8 cellular contexts compared by ENCODE assay signal in genomic region chr22:45240810-45241631, GRCh38. TPM values are rescaled to one million over a fixed set of nuclear protein-coding genes. Genes with fewer than 3 reads are reported as not detected.
DNase-seq lines count a peak whose midpoint lies in the region; ATAC-seq and TF ChIP-seq lines count a peak whose summit lies in the region.

KIAA0930 (minus strand) TSS chr22:45240894; CDS start chr22:45240703, 191 bp downstream.

- POLR2A ChIA-PET in PC-3 (lab: Charles Lee; ENCODE audit: unreplicated experiment): no interaction called here

- ATAC-seq in HG02981 (IDR thresholded peaks at IDR 0.05; ENCODE audit: unreplicated experiment) (peak; percentile 47), PC-3 (peak; percentile 55), HG02840 (IDR thresholded peaks at IDR 0.05; ENCODE audit: low FRiP score, unreplicated experiment) (no peak)
- peak; percentile 70 to 72 for ATAC-seq in activated T-cell treated with anti-CD3 and anti-CD28 coated beads, Interleukin-2, amount 50 U/mL, for 4 hours

- H3K36me3 ChIP-seq in DOHH2 (ENCODE audit: control insufficient read depth, low read length): peaks cover 23% of the 10 kb centered on the region
- no peaks in the 10 kb centered on the region for H3K36me3 ChIP-seq in PC-3 (ENCODE audit: low read depth, low read length)
- H3K36me3 ChIP-seq in esophagus (ENCODE audit: control insufficient read depth in 2 of 2, insufficient read depth in 2 of 2, low read length in 1 of 2): peaks cover 0 to 5% of the 10 kb centered on the region in 2 donors
- H3K36me3 ChIP-seq in mucosa of stomach (ENCODE audit: control insufficient read depth, insufficient read depth, low read length): no peaks in the 10 kb centered on the region

- no peak for TF ChIP-seq CTCF in DOHH2 (IDR thresholded peaks at IDR 0.05; ENCODE audit: low read depth, low read length, poor library complexity, severe bottlenecking)
- no peak for TF ChIP-seq CTCF in PC-3 (conservative IDR thresholded peaks at IDR 0.05; ENCODE audit: low read depth, low read length)

- H3K4me1 Mint-ChIP-seq in activated T-cell treated with anti-CD3 and anti-CD28 coated beads, Interleukin-2, amount 50 U/mL, for 4 hours (ENCODE audit: low read depth): peaks cover 42% of the 10 kb centered on the region

- peak; percentile 44 for DNase-seq in PC-3
- peak; percentile 73 for DNase-seq in activated T-cell treated with anti-CD3 and anti-CD28 coated beads, Interleukin-2, amount 50 U/mL, for 4 hours
- DNase-seq in stimulated activated CD8-positive, alpha-beta memory T cell treated with anti-CD3 and anti-CD28 coated beads, Interleukin-4, amount 100 ng/mL, for 4 hours (ENCODE audit: low read depth in 2 of 2, low spot score in 1 of 2): peak; percentile 59 to 74

- H3K9me2 ChIP-seq in DOHH2 (replicated peaks; ENCODE audit: control insufficient read depth, low read length): no peaks in the 10 kb centered on the region
- H3K9me2 ChIP-seq in PC-3 (replicated peaks; ENCODE audit: low read length): no peaks in the 10 kb centered on the region

- H3F3A ChIP-seq in DOHH2 (ENCODE audit: control insufficient read depth, insufficient read depth): peaks cover 7% of the 10 kb centered on the region; the same call in 1 of the 2 replicates
- H3F3A ChIP-seq in PC-3 (ENCODE audit: low read length, unreplicated experiment): no peaks in the 10 kb centered on the region

- H3K4me3 ChIP-seq in DOHH2 (ENCODE audit: low read length): peak within 1 kb of the TSS; percentile 80
- peak within 1 kb of the TSS; percentile 86 for H3K4me3 ChIP-seq in PC-3 (ENCODE audit: low read length)
- H3K4me3 ChIP-seq in esophagus (ENCODE audit: low read depth in 1 of 2, low read length in 2 of 2): peak within 1 kb of the TSS; percentile 71 to 87
- H3K4me3 ChIP-seq in mucosa of stomach (ENCODE audit: low read length): peak within 1 kb of the TSS; percentile 22

- BruUV-seq in PC-3 (replicated peaks; lab: Mats Ljungman, UMichigan): no TSS peak

- no peaks in the 10 kb centered on the region for H3K27me3 Mint-ChIP-seq in activated T-cell treated with anti-CD3 and anti-CD28 coated beads, Interleukin-2, amount 50 U/mL, for 4 hours (ENCODE audit: low read depth)

- H3K4me1 ChIP-seq in DOHH2 (ENCODE audit: control insufficient read depth, low read length) (peaks cover 55% of the 10 kb centered on the region), PC-3 (ENCODE audit: insufficient read depth, low read length) (peaks cover 22% of the 10 kb centered on the region), esophagus (ENCODE audit: control insufficient read depth in 2 of 2, insufficient read depth in 2 of 2, low read length in 1 of 2) (peaks cover 4 to 20% of the 10 kb centered on the region in 2 donors), mucosa of stomach (ENCODE audit: control insufficient read depth, insufficient read depth, low read length) (peaks cover 48% of the 10 kb centered on the region)

- intact Hi-C loops in PC-3 (cut with micrococcal nuclease): loop anchor here (10.0 kb wide), 1 partner anchor 136 kb away; no protein-coding TSS in a partner anchor

- H4K20me1 ChIP-seq in DOHH2 (ENCODE audit: control insufficient read depth, insufficient read depth, low read depth, low read length) (peaks cover 22% of the 10 kb centered on the region), PC-3 (ENCODE audit: low read length) (no peaks in the 10 kb centered on the region; the same call in 1 of the 2 replicates)

- H3K9me3 ChIP-seq in DOHH2 (ENCODE audit: control insufficient read depth, insufficient read depth, low read length): no peaks in the 10 kb centered on the region
- H3K9me3 ChIP-seq in PC-3 (ENCODE audit: low read length): no peaks in the 10 kb centered on the region
- H3K9me3 ChIP-seq in esophagus (ENCODE audit: control insufficient read depth in 2 of 2, insufficient read depth in 1 of 2, low read depth in 1 of 2, low read length in 1 of 2): no peaks in the 10 kb centered on the region
- H3K9me3 ChIP-seq in mucosa of stomach (ENCODE audit: control insufficient read depth, low read length): no peaks in the 10 kb centered on the region

- peak within 1 kb of the TSS; percentile 19 for H3K27ac ChIP-seq in DOHH2 (ENCODE audit: low read depth, low read length)
- no peak within 1 kb of the TSS for H3K27ac ChIP-seq in PC-3 (ENCODE audit: low read length)
- peak within 1 kb of the TSS; percentile 59 to 86 for H3K27ac ChIP-seq in esophagus (ENCODE audit: low read depth in 2 of 2, low read length in 1 of 2)

- 7 to 13% methylated on average over 40 to 66 of the region's 66 CpGs for WGBS in esophagus, 2 donors

- H3K36me3 Mint-ChIP-seq in activated T-cell treated with anti-CD3 and anti-CD28 coated beads, Interleukin-2, amount 50 U/mL, for 4 hours (ENCODE audit: insufficient read depth): peaks cover 11% of the 10 kb centered on the region

- H3K9ac ChIP-seq in PC-3 (ENCODE audit: low read length) (peak within 1 kb of the TSS; percentile 74), mucosa of stomach (ENCODE audit: low read length) (peak within 1 kb of the TSS; percentile 56)

- no peaks in the 10 kb centered on the region for H3K27me3 ChIP-seq in DOHH2 (ENCODE audit: control insufficient read depth, low read length)
- no peaks in the 10 kb centered on the region for H3K27me3 ChIP-seq in PC-3 (ENCODE audit: low read length)
- H3K27me3 ChIP-seq in esophagus (ENCODE audit: control insufficient read depth in 1 of 2, insufficient read depth in 2 of 2, low read length in 2 of 2): no peaks in the 10 kb centered on the region
- H3K27me3 ChIP-seq in mucosa of stomach (ENCODE audit: control insufficient read depth, insufficient read depth, low read length): no peaks in the 10 kb centered on the region

- no peaks in the 10 kb centered on the region for H3K9me3 Mint-ChIP-seq in activated T-cell treated with anti-CD3 and anti-CD28 coated beads, Interleukin-2, amount 50 U/mL, for 4 hours

- CTCF ChIA-PET in PC-3 (lab: Charles Lee): no interaction called here

- peak within 1 kb of the TSS; percentile 87 for H3K4me3 Mint-ChIP-seq in activated T-cell treated with anti-CD3 and anti-CD28 coated beads, Interleukin-2, amount 50 U/mL, for 4 hours

- H3K79me2 ChIP-seq in DOHH2 (ENCODE audit: control insufficient read depth, low read length) (peaks cover 39% of the 10 kb centered on the region), PC-3 (ENCODE audit: low read length) (peaks cover 15% of the 10 kb centered on the region)

- H3K4me2 ChIP-seq in DOHH2 (ENCODE audit: low read length) (peak within 1 kb of the TSS; percentile 97), PC-3 (ENCODE audit: low read length) (peak within 1 kb of the TSS; percentile 92)

- H2AFZ ChIP-seq in PC-3 (ENCODE audit: low read length): peak within 1 kb of the TSS; percentile 31; the same call in 1 of the 2 replicates

RNA-seq across cellular contexts. Expression of gene KIAA0930, which starts in this region (rescaled TPM):
- total RNA-seq in PC-3 (2014; rRNA removed): 29.8 and 39.2 TPM in 2 replicates
- 10 to 100 TPM; 46.8 to 52.6 (median 48.8) TPM for total RNA-seq in activated T-cell treated with anti-CD3 and anti-CD28 coated beads, Interleukin-2, amount 50 U/mL, for 4 hours
- polyA plus RNA-seq in esophagus: 10 to 100 TPM; 21.7 to 29.0 TPM

Comparison
In these comparisons a context has a peak if more than half of its experiments do, and no peak if none do; other contexts are left out.
1. H3K4me3 ChIP-seq: peak in every context shown above with its lines; median percentile 86 in PC-3; 80 in DOHH2; 79 in esophagus; 22 in mucosa of stomach.